ENCODE assay signal across 8 cellular contexts in genomic region chr19:52689804-52690394, GRCh38. TPM values are rescaled to one million over a fixed set of nuclear protein-coding genes. Genes with fewer than 3 reads are reported as not detected.
A peak's percentile ranks its signal among the peaks of the same experiment; 100 is the strongest.
DNase-seq lines count a peak whose midpoint lies in the region; ATAC-seq and TF ChIP-seq lines count a peak whose summit lies in the region.

No MANE protein-coding gene starts in this region.

- no peak for TF ChIP-seq CTCF in mammary epithelial cell (conservative IDR thresholded peaks at IDR 0.05 in 1 of 2, IDR thresholded peaks at IDR 0.05 in 1 of 2; ENCODE audit: extremely low read depth in 1 of 2, insufficient read depth in 1 of 2, low read depth in 1 of 2, low read length in 2 of 2)

- DNase-seq in T-helper 22 cell (ENCODE audit: low read depth) (peak; percentile 19), mammary epithelial cell (no peak), kidney tubule cell (ENCODE audit: low spot score) (peak; percentile 27), NCI-H1930 (lab: John Stamatoyannopoulos, UW) (no peak), NCI-H1048 (lab: John Stamatoyannopoulos, UW) (no peak)
- peak; percentile 39 to 49 for DNase-seq in stimulated activated CD4-positive, alpha-beta T cell treated with anti-CD3 and anti-CD28 coated beads, Interleukin-2, amount 100 ng/mL, for 24 hours

- H3K9me3 ChIP-seq in mammary epithelial cell (replicated peaks; ENCODE audit: insufficient read depth, low read length) = peaks cover 5% of the 10 kb centered on the region

- ATAC-seq in GM19025 (IDR thresholded peaks at IDR 0.05; ENCODE audit: low read depth, unreplicated experiment) (peak; percentile 36), HG03097 (IDR thresholded peaks at IDR 0.05; ENCODE audit: low FRiP score, unreplicated experiment) (peak; percentile 41)

- H3K36me3 ChIP-seq in mammary epithelial cell (ENCODE audit: insufficient read depth, low read length) = peaks cover 4% of the 10 kb centered on the region

- H3K9ac ChIP-seq in mammary epithelial cell (ENCODE audit: insufficient read depth, low read length) = peak overlapping the region; percentile 89

- in situ Hi-C loops in mammary epithelial cell (cut with MboI; ENCODE audit: low sequenced_read_pairs in 2 of 2) = loop anchor here in 1 of 2 donors (25.0 kb wide), 1 partner anchor 672 kb away; the partner anchor contains the start of gene ZNF525

- H3K27ac ChIP-seq in mammary epithelial cell (ENCODE audit: insufficient read depth, low read depth, low read length) = peak overlapping the region; percentile 80

- H3K4me3 ChIP-seq in mammary epithelial cell (replicated peaks in 1 of 3; ENCODE audit: insufficient read depth in 1 of 3, low read depth in 2 of 3, low read length in 3 of 3) = peak overlapping the region; percentile 91 to 98 (median 96)

- intact Hi-C loops in mammary epithelial cell (cut with micrococcal nuclease) = loop anchor here (5.0 kb wide), 2 partner anchors 42 to 53 kb away; partner anchors contain the start of gene ZNF83

- dilution Hi-C loops in mammary epithelial cell (cut with HindIII; ENCODE audit: low sequenced_read_pairs) = no loop called here

- CTCF ChIA-PET in mammary epithelial cell (lab: Charles Lee; ENCODE audit: low non-redundant PET) = no interaction called here

- H2AFZ ChIP-seq in mammary epithelial cell (ENCODE audit: low read depth, low read length) = peak overlapping the region; percentile 97

- peak overlapping the region; percentile 100 for H3K4me2 ChIP-seq in mammary epithelial cell (ENCODE audit: insufficient read depth, low read depth, low read length)

- WGBS in mammary epithelial cell (ENCODE audit: low coverage, missing lambda C conversion rate) = 2% methylated on average over 30 of the region's 35 CpGs

- TSS peak; percentile 85 for BruUV-seq in mammary epithelial cell (replicated peaks; lab: Mats Ljungman, UMichigan)

- H3K27me3 ChIP-seq in mammary epithelial cell (ENCODE audit: insufficient read depth, low read length) = no peaks in the 10 kb centered on the region

- peaks cover 6% of the 10 kb centered on the region for H3K4me1 ChIP-seq in mammary epithelial cell (ENCODE audit: insufficient read depth, low read length)

- peaks cover 49% of the 10 kb centered on the region for H3K79me2 ChIP-seq in mammary epithelial cell (ENCODE audit: insufficient read depth, low read length)

- no peaks in the 10 kb centered on the region for H4K20me1 ChIP-seq in mammary epithelial cell (ENCODE audit: insufficient read depth, low read length)

RNA-seq across cellular contexts. Expression of gene ZNF611, which starts 44.9 kb away (rescaled TPM):
- 10 to 100 TPM; 15.0 to 17.6 TPM for total RNA-seq in mammary epithelial cell
- 3.5 TPM for polyA plus RNA-seq in mammary epithelial cell
- polyA minus RNA-seq in mammary epithelial cell = 31.3 TPM

RNA-seq across cellular contexts. Expression of gene ZNF83, which starts 51.7 kb away (rescaled TPM):
- total RNA-seq in mammary epithelial cell = 10 to 100 TPM; 54.7 to 59.7 TPM
- polyA plus RNA-seq in mammary epithelial cell = 17.4 TPM
- 30.6 TPM for polyA minus RNA-seq in mammary epithelial cell

Comparison
In these comparisons a context has a peak if more than half of its experiments do, and no peak if none do; other contexts are left out.
1. DNase-seq: peak in T-helper 22 cell (single experiment), kidney tubule cell (single experiment) and stimulated activated CD4-positive, alpha-beta T cell treated with anti-CD3 and anti-CD28 coated beads, Interleukin-2, amount 100 ng/mL, for 24 hours (2 of 2); none in mammary epithelial cell (single experiment), NCI-H1930 (0 of 2) and NCI-H1048 (single experiment).